8 cellular contexts compared by ENCODE assay signal in the genomic region with DNA sequence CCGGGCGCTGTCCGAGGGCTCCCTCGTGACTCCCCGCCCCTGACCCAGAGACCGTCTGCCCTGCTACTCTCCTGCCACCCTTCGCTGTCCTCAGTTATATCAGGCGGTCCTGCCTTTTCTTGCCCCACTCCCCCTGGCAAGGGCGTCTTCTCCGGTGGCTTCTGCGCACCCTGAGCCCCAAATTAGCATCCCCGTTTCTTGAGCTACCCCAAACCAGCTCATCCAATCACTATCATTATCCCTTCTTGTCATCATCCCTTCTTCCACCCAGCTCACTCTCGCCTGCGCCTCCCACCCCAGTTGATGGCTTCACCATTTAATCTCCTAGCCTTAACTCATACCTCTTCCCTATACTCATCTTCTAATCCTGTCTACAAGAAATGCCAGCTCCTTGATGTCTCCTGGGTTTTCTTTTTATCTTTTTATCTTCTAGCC. TPM values are rescaled to one million over a fixed set of nuclear protein-coding genes. Genes with fewer than 3 reads are reported as not detected.
DNase-seq lines count a peak whose midpoint lies in the region; ATAC-seq and TF ChIP-seq lines count a peak whose summit lies in the region.

No MANE protein-coding gene starts in this region.

- no peak overlapping the region for H2BK5ac ChIP-seq in neuronal stem cell (ENCODE audit: low read length)

- H3K4me1 ChIP-seq in SJCRH30 = peaks cover 9% of the 10 kb centered on the region; the same call in 1 of the 2 replicates
- peaks cover 45 to 53% (median 50%) of the 10 kb centered on the region in 4 donors for H3K4me1 ChIP-seq in esophagus muscularis mucosa
- H3K4me1 ChIP-seq in neuronal stem cell (ENCODE audit: control insufficient read depth in 2 of 2, insufficient read depth in 1 of 2, low read depth in 1 of 2, low read length in 2 of 2) = peaks cover 6 to 7% of the 10 kb centered on the region in 2 donors

- H3K23ac ChIP-seq in neuronal stem cell (ENCODE audit: low read depth, low read length, poor library complexity) = peak overlapping the region; percentile 68

- no peak overlapping the region for H2BK120ac ChIP-seq in neuronal stem cell (ENCODE audit: low read depth, low read length)

- peak overlapping the region; percentile 100 for H2AFZ ChIP-seq in neuronal stem cell (ENCODE audit: low read length)

- H3K18ac ChIP-seq in neuronal stem cell (ENCODE audit: low read length) = peak overlapping the region; percentile 84

- no peak overlapping the region for H4K91ac ChIP-seq in neuronal stem cell (ENCODE audit: low read depth, low read length, poor library complexity)

- no peaks in the 10 kb centered on the region for H3K36me3 ChIP-seq in SJCRH30
- peaks cover 0 to 18% (median 8%) of the 10 kb centered on the region in 4 donors for H3K36me3 ChIP-seq in esophagus muscularis mucosa
- peaks cover 0 to 3% of the 10 kb centered on the region in 2 donors for H3K36me3 ChIP-seq in neuronal stem cell (replicated peaks in 1 of 2; ENCODE audit: control insufficient read depth in 2 of 2, insufficient read depth in 2 of 2, low read length in 2 of 2)

- H3K9ac ChIP-seq in neuronal stem cell (ENCODE audit: low read depth, low read length, poor library complexity) = peak overlapping the region; percentile 92

- H3K4me2 ChIP-seq in neuronal stem cell (ENCODE audit: insufficient read depth, low read length, poor library complexity, severe bottlenecking) = peak overlapping the region; percentile 92

- no peak for TF ChIP-seq POLR2A in esophagus muscularis mucosa (IDR thresholded peaks at IDR 0.05; ENCODE audit: low read depth)

- no peak overlapping the region for H3K4ac ChIP-seq in neuronal stem cell (ENCODE audit: low read length)

- no peaks in the 10 kb centered on the region for H3K9me3 ChIP-seq in SJCRH30 (replicated peaks)
- H3K9me3 ChIP-seq in esophagus muscularis mucosa = no peaks in the 10 kb centered on the region
- no peaks in the 10 kb centered on the region for H3K9me3 ChIP-seq in neuronal stem cell (replicated peaks in 1 of 2; ENCODE audit: control insufficient read depth in 2 of 2, insufficient read depth in 1 of 2, low read depth in 1 of 2, low read length in 2 of 2)

- DNase-seq in Right ventricle myocardium inferior (ENCODE audit: missing footprints) (no peak), cardiac septum (ENCODE audit: low spot score) (no peak), SJCRH30 (no peak), esophagus muscularis mucosa (ENCODE audit: extremely low spot score) (no peak), neuronal stem cell (ENCODE audit: low spot score) (no peak), SKM-1 treated with dmso at 0.1 percent for 144 hours (lab: John Stamatoyannopoulos, UW; ENCODE audit: unreplicated experiment) (no peak), NOMO-1 (lab: John Stamatoyannopoulos, UW; ENCODE audit: unreplicated experiment in 2 of 2) (no peak)
- no peak for DNase-seq in stimulated activated CD4-positive, alpha-beta T cell treated with anti-CD3 and anti-CD28 coated beads, Interleukin-4, amount 100 ng/mL, for 24 hours

- TF ChIP-seq EP300 in esophagus muscularis mucosa (IDR thresholded peaks at IDR 0.05) = no peak

- WGBS in esophagus muscularis mucosa = under 1% methylated on average over 14 of the region's 14 CpGs
- WGBS in neuronal stem cell (ENCODE audit: extremely low coverage in 2 of 2, insufficient read length in 2 of 2, insufficient replicate concordance in 1 of 2), 2 donors = no CpG with 5 or more reads among the region's 14 CpGs

- peak; percentile 66 for ATAC-seq in Right ventricle myocardium inferior

- H3K14ac ChIP-seq in neuronal stem cell (ENCODE audit: low read length) = peak overlapping the region; percentile 10

- H2BK12ac ChIP-seq in neuronal stem cell (ENCODE audit: low read length) = no peak overlapping the region

- H3K4me3 ChIP-seq in SJCRH30 (peak overlapping the region; percentile 99), esophagus muscularis mucosa (peak overlapping the region; percentile 70 to 98 (median 89)), neuronal stem cell (ENCODE audit: low read length in 2 of 2) (peak overlapping the region; percentile 75 to 97)

- H3K27ac ChIP-seq in SJCRH30 (peak overlapping the region; percentile 55; the same call in 1 of the 2 replicates), esophagus muscularis mucosa (replicated peaks in 1 of 4) (peak overlapping the region; percentile 92 to 97 (median 96)), neuronal stem cell (replicated peaks; ENCODE audit: low read length) (no peak overlapping the region)

- no peak overlapping the region for H2AK5ac ChIP-seq in neuronal stem cell (ENCODE audit: low read depth, low read length)

- no peak overlapping the region for H4K8ac ChIP-seq in neuronal stem cell (ENCODE audit: low read depth, low read length)

- TF ChIP-seq CTCF in esophagus muscularis mucosa (IDR thresholded peaks at IDR 0.05) = no peak

- intact Hi-C loops in Right ventricle myocardium inferior (cut with DNase I) (loop anchor here (2.0 to 5.0 kb wide), 2 partner anchors 73 to 179 kb away; no protein-coding TSS in a partner anchor), cardiac septum (cut with DNase I) (loop anchor here (1.0 to 5.0 kb wide), 3 partner anchors 79 to 274 kb away; a partner anchor contains a TSS), esophagus muscularis mucosa (cut with DNase I) (loop anchor here (5.0 kb wide), 1 partner anchor 56 kb away; a partner anchor contains a TSS)

- H3K27me3 ChIP-seq in SJCRH30 = no peaks in the 10 kb centered on the region
- H3K27me3 ChIP-seq in esophagus muscularis mucosa = no peaks in the 10 kb centered on the region
- H3K27me3 ChIP-seq in neuronal stem cell (ENCODE audit: control insufficient read depth in 3 of 3, insufficient read depth in 3 of 3, low read depth in 1 of 3, low read length in 3 of 3) = no peaks in the 10 kb centered on the region

- no peak overlapping the region for H2BK15ac ChIP-seq in neuronal stem cell (ENCODE audit: low read length)

- peaks cover 1% of the 10 kb centered on the region for H3K79me1 ChIP-seq in neuronal stem cell (ENCODE audit: low read depth, low read length)

RNA-seq across cellular contexts. Expression of a gene that starts 0.4 kb away (rescaled TPM):
- total RNA-seq in Right ventricle myocardium inferior = 1.2 TPM
- total RNA-seq in cardiac septum = 3.0 TPM
- 0.36 and 0.56 TPM in 2 replicates for total RNA-seq in SJCRH30 (2014; rRNA removed; shearing (Covaris generic))
- 1 to 10 TPM; 1.7 to 8.6 (median 3.9) TPM for total RNA-seq in esophagus muscularis mucosa
- polyA plus RNA-seq in neuronal stem cell (2013, experiment 1 of 2) = 4.3 TPM
- polyA plus RNA-seq in neuronal stem cell (2013, experiment 2 of 2) = 4.8 TPM

RNA-seq across cellular contexts. Expression of a gene that starts 0.5 kb away (rescaled TPM):
- total RNA-seq in Right ventricle myocardium inferior (45.6 TPM), cardiac septum (45.9 TPM), esophagus muscularis mucosa (10 to 100 TPM; 53.7 to 88.7 (median 67.8) TPM)
- 21.0 and 23.1 TPM in 2 replicates for total RNA-seq in SJCRH30 (2014; rRNA removed; shearing (Covaris generic))
- 18.3 TPM for polyA plus RNA-seq in neuronal stem cell (2013, experiment 1 of 2)
- 18.3 TPM for polyA plus RNA-seq in neuronal stem cell (2013, experiment 2 of 2)

RNA-seq across cellular contexts. Expression of a gene that starts 45.5 kb away (rescaled TPM):
- total RNA-seq in Right ventricle myocardium inferior = 12.9 TPM
- 11.5 TPM for total RNA-seq in cardiac septum
- total RNA-seq in SJCRH30 (2014; rRNA removed; shearing (Covaris generic)) = 4.4 TPM in 2 replicates
- total RNA-seq in esophagus muscularis mucosa = 100 to 1,000 TPM in 1 of 4 donors, 10 to 100 TPM in 3; 27.8 to 183 (median 45.4) TPM
- polyA plus RNA-seq in neuronal stem cell (2013, experiment 1 of 2) = 4.6 TPM
- 4.5 TPM for polyA plus RNA-seq in neuronal stem cell (2013, experiment 2 of 2)

RNA-seq across cellular contexts. Expression of a gene that starts 56.1 kb away (rescaled TPM):
- total RNA-seq in Right ventricle myocardium inferior (28.9 TPM), cardiac septum (24.5 TPM), esophagus muscularis mucosa (10 to 100 TPM; 25.9 to 40.0 (median 29.8) TPM)
- total RNA-seq in SJCRH30 (2014; rRNA removed; shearing (Covaris generic)) = 22.2 and 22.3 TPM in 2 replicates
- polyA plus RNA-seq in neuronal stem cell (2013, experiment 1 of 2) = 45.7 TPM
- 46.4 TPM for polyA plus RNA-seq in neuronal stem cell (2013, experiment 2 of 2)

RNA-seq across cellular contexts. Expression of a gene that starts 56.1 kb away (rescaled TPM):
- 0.08 TPM for total RNA-seq in Right ventricle myocardium inferior
- 0.05 TPM for total RNA-seq in cardiac septum
- total RNA-seq in SJCRH30 (2014; rRNA removed; shearing (Covaris generic)) = 0.02 TPM in 1 of 2 replicates, not detected in the other
- total RNA-seq in esophagus muscularis mucosa = under 1 TPM; 0.34 to 0.99 (median 0.56) TPM
- 0.25 TPM for polyA plus RNA-seq in neuronal stem cell (2013, experiment 1 of 2)
- polyA plus RNA-seq in neuronal stem cell (2013, experiment 2 of 2) = 0.29 TPM
